Comparison of ENCODE assay signal across 28 cellular contexts in genomic region chr12:124614512-124615292, GRCh38.
"Had no signal": no experiment of that assay in that cellular context is flagged by ENCODE, and none has a peak within 500 bp of the region (broad histone marks: within the 10 kb centered on the region; RNA-seq: fewer than 3 reads in every experiment).

No MANE protein-coding gene starts in this region.

- H3K4me3 ChIP-seq: ascending aorta, breast epithelium, cardiac muscle cell, colonic mucosa, gastrocnemius medialis, heart right ventricle had no signal

- H3K27me3 ChIP-seq: ascending aorta, breast epithelium, cardiac muscle cell, colonic mucosa, foreskin keratinocyte, gastrocnemius medialis had no signal

- H3K27ac ChIP-seq: ascending aorta, breast epithelium, cardiac muscle cell, colonic mucosa, foreskin keratinocyte, gastrocnemius medialis, heart right ventricle, WERI-Rb-1 had no signal

- H3K36me3 ChIP-seq: ascending aorta, breast epithelium, cardiac muscle cell, colonic mucosa, gastrocnemius medialis, heart right ventricle, WERI-Rb-1 had no signal

- FAIRE-seq: endometrium, TTC549 had no signal

- ATAC-seq: activated CD4-positive, CD25-positive, alpha-beta regulatory T cell treated with anti-CD3 and anti-CD28 coated beads, Interleukin-2, amount 50 U/mL, for 24 hours; activated naive CD4-positive, alpha-beta T cell treated with anti-CD3 and anti-CD28 coated beads, Interleukin-2, amount 50 U/mL, for 72 hours; activated T-cell treated with anti-CD3 and anti-CD28 coated beads, Interleukin-2, amount 50 U/mL, for 72 hours; esophagus mucosa; foreskin keratinocyte; gastrocnemius medialis; heart right ventricle had no signal

- DNase-seq: activated B cell treated with CpG ODN at 0.5 μM for 24 hours; activated CD4-positive, alpha-beta memory T cell treated with anti-CD3 and anti-CD28 coated beads, Interleukin-2, amount 10 ng/mL, durations not matched to agents 7 days and 5 days; activated CD4-positive, alpha-beta T cell treated with anti-CD3 and anti-CD28 coated beads for 48 hours; activated CD8-positive, alpha-beta memory T cell treated with anti-CD3 and anti-CD28 coated beads, Interleukin-2, amount 50 U/mL, for 48 hours; activated gamma-delta T cell; activated naive CD4-positive, alpha-beta T cell; activated naive CD4-positive, alpha-beta T cell treated with anti-CD3 and anti-CD28 coated beads, Interleukin-2, amount 10 ng/mL, durations not matched to agents 7 days and 5 days; activated naive CD8-positive, alpha-beta T cell treated with anti-CD3 and anti-CD28 coated beads, Interleukin-2, amount 10 ng/mL, durations not matched to agents 7 days and 5 days; activated T-cell treated with anti-CD3 and anti-CD28 coated beads for 4 hours; activated T-cell treated with anti-CD3 and anti-CD28 coated beads, Interleukin-2, amount 50 U/mL, for 24 hours; activated T-cell treated with anti-CD3 and anti-CD28 coated beads, Interleukin-2, amount 50 U/mL, for 72 hours; central memory CD4-positive, alpha-beta T cell; cerebellar nuclear complex; colonic mucosa; effector CD8-positive, alpha-beta T cell; foreskin keratinocyte; gastrocnemius medialis; heart right ventricle; T-helper 2 cell; WERI-Rb-1 had no signal

- H3K9me3 ChIP-seq: ascending aorta, breast epithelium, colonic mucosa, gastrocnemius medialis had no signal

- H3K4me1 ChIP-seq: ascending aorta, gastrocnemius medialis had no signal
